ENCODE assay signal across 11 cellular contexts in genomic region chr4:8215001-8215427, GRCh38. TPM values are rescaled to one million over a fixed set of nuclear protein-coding genes. Genes with fewer than 3 reads are reported as not detected.
A peak's percentile ranks its signal among the peaks of the same experiment; 100 is the strongest.
DNase-seq lines count a peak whose midpoint lies in the region; ATAC-seq, FAIRE-seq and TF ChIP-seq lines count a peak whose summit lies in the region.
"Had no signal": no experiment of that assay in that cellular context is flagged by ENCODE, and none has a peak within 500 bp of the region (broad histone marks: within the 10 kb centered on the region; RNA-seq: fewer than 3 reads in every experiment).

No MANE protein-coding gene starts in this region.

- no peak overlapping the region for H3K9ac ChIP-seq in liver (ENCODE audit: low read depth in 1 of 2, low read length in 2 of 2)
- H3K9ac ChIP-seq in HepG2 (ENCODE audit: insufficient read depth, low read depth, low read length), result no peak overlapping the region

- H3K79me2 ChIP-seq in HepG2 (ENCODE audit: insufficient read depth, low read length), result no peaks in the 10 kb centered on the region

- TF ChIP-seq RAD21 in liver (IDR thresholded peaks at IDR 0.05) (peak in 1 of 2 donors; percentile 61), HepG2 (CRISPR knock-in tag; IDR thresholded peaks at IDR 0.05) (no peak)

- in situ Hi-C loops in HepG2 (cut with HindIII; ENCODE audit: extremely low pct_ligation_motif_present, low pct_unique_long_range_greater_than_20kb), result no loop called here

- no peak for TF ChIP-seq CTCF in liver (IDR thresholded peaks at IDR 0.05; ENCODE audit: low read depth, low read length, missing input control)
- TF ChIP-seq CTCF in HepG2 (CRISPR knock-in tag; IDR thresholded peaks at IDR 0.05), result no peak
- TF ChIP-seq CTCF in RWPE1 (conservative IDR thresholded peaks at IDR 0.05; ENCODE audit: low read depth), result no peak
- no peak for TF ChIP-seq CTCF in sigmoid colon (IDR thresholded peaks at IDR 0.05)

- H3K27ac ChIP-seq in liver (ENCODE audit: low read depth in 1 of 2, low read length in 2 of 2), result peak overlapping the region; percentile 37 to 48
- no peak overlapping the region for H3K27ac ChIP-seq in HepG2 (ENCODE audit: extremely low read length, insufficient read depth, low read length)
- peak overlapping the region; percentile 78 for H3K27ac ChIP-seq in RWPE1
- no peak overlapping the region for H3K27ac ChIP-seq in sigmoid colon

- H3K36me3 ChIP-seq in liver (ENCODE audit: control insufficient read depth in 4 of 4, insufficient read depth in 3 of 4, low read depth in 1 of 4, low read length in 3 of 4) (peaks cover 8 to 34% (median 16%) of the 10 kb centered on the region in 4 donors), HepG2 (replicated peaks in 1 of 2; ENCODE audit: control insufficient read depth in 1 of 2, insufficient read depth in 2 of 2, low read length in 2 of 2) (peaks cover 32 to 57% of the 10 kb centered on the region in 2 experiments), sigmoid colon (no peaks in the 10 kb centered on the region)

- 31% methylated on average over 12 of the region's 12 CpGs for WGBS in liver
- WGBS in HepG2 (ENCODE audit: low lambda C conversion rate), result over 99% methylated on average over 11 of the region's 12 CpGs
- 77 to 79% methylated on average over 12 of the region's 12 CpGs for WGBS in sigmoid colon, 2 donors

- BruUV-seq in HepG2 (replicated peaks; lab: Mats Ljungman, UMichigan), result no TSS peak

- H3K4me3 ChIP-seq in liver (ENCODE audit: low read depth in 1 of 3, low read length in 3 of 3), result no peak overlapping the region
- no peak overlapping the region for H3K4me3 ChIP-seq in HepG2 (replicated peaks in 1 of 3; ENCODE audit: insufficient read depth in 1 of 3, low read depth in 2 of 3, low read length in 3 of 3)
- no peak overlapping the region for H3K4me3 ChIP-seq in sigmoid colon

- CTCF ChIA-PET in HepG2 (lab: Yijun Ruan, JAX; ENCODE audit: low intra/inter-chr PET ratio, low total read pairs) (no interaction called here), RWPE1 (lab: Yijun Ruan, JAX) (interaction anchor here (0.6 kb wide), 2 partner anchors 191 to 1622 kb away, joined by 3 read pairs; no protein-coding TSS in a partner anchor)

- no peaks in the 10 kb centered on the region for H4K20me1 ChIP-seq in HepG2 (ENCODE audit: insufficient read depth, low read length)

- H3K4me2 ChIP-seq in HepG2 (ENCODE audit: low read depth, low read length), result no peak overlapping the region

- H3K4me1 ChIP-seq in liver (ENCODE audit: control insufficient read depth in 4 of 4, insufficient read depth in 4 of 4, low read length in 3 of 4) (peaks cover 12 to 20% (median 16%) of the 10 kb centered on the region in 4 donors), HepG2 (ENCODE audit: insufficient read depth, low read length) (no peaks in the 10 kb centered on the region), sigmoid colon (peaks cover 0 to 6% (median 2%) of the 10 kb centered on the region in 4 donors)

- TF ChIP-seq EP300 in HepG2 (IDR thresholded peaks at IDR 0.05; ENCODE audit: low read depth in 2 of 2, low read length in 2 of 2) (no peak), HepG2 (CRISPR knock-in tag; IDR thresholded peaks at IDR 0.05; ENCODE audit: borderline replicate concordance) (no peak), sigmoid colon (IDR thresholded peaks at IDR 0.05) (no peak)

- POLR2A ChIA-PET in HepG2 (lab: Yijun Ruan, JAX) (interaction anchor here (1.0 kb wide), 1 partner anchor 12 kb away, joined by 3 read pairs; no protein-coding TSS in a partner anchor), RWPE1 (lab: Yijun Ruan, JAX; ENCODE audit: low non-redundant PET) (no interaction called here)

- H2AFZ ChIP-seq in HepG2 (ENCODE audit: low read length), result no peak overlapping the region

- FAIRE-seq in HepG2 (lab: Jason Lieb, UNC), result no peak

- no peak for TF ChIP-seq POLR2A in HepG2 (IDR thresholded peaks at IDR 0.05; ENCODE audit: insufficient read depth in 1 of 2, low read depth in 2 of 2, low read length in 2 of 2)
- no peak for TF ChIP-seq POLR2A in sigmoid colon (IDR thresholded peaks at IDR 0.05)

- intact Hi-C loops in HepG2 (cut with micrococcal nuclease; ENCODE audit: unreplicated experiment) (no loop called here), sigmoid colon (cut with DNase I) (no loop called here)

- DNase-seq in HepG2 (ENCODE audit: low spot score) (no peak), RWPE1 (ENCODE audit: low spot score) (no peak), hepatic stellate cell (ENCODE audit: low spot score) (peak; percentile 90), sigmoid colon (no peak), SIG-M5 (lab: John Stamatoyannopoulos, UW) (no peak), MV-4-11 (lab: John Stamatoyannopoulos, UW) (no peak)
- no peak for DNase-seq in effector CD4-positive, alpha-beta T cell
- DNase-seq: activated naive CD4-positive, alpha-beta T cell treated with anti-CD3 and anti-CD28 coated beads, Interleukin-2, amount 10 ng/mL, durations not matched to agents 7 days and 5 days; CD4-positive, CD25-positive, alpha-beta regulatory T cell; MM.1S had no signal

- H3K27me3 ChIP-seq in liver (ENCODE audit: control insufficient read depth in 4 of 4, insufficient read depth in 4 of 4, low read length in 3 of 4), result no peaks in the 10 kb centered on the region
- H3K27me3 ChIP-seq in HepG2 (ENCODE audit: control insufficient read depth in 1 of 2, insufficient read depth in 2 of 2, low read length in 2 of 2), result no peaks in the 10 kb centered on the region
- peaks cover 0 to 1% (median 0%) of the 10 kb centered on the region in 3 donors for H3K27me3 ChIP-seq in sigmoid colon

- H3K9me3 ChIP-seq in liver (ENCODE audit: control insufficient read depth in 4 of 4, low read length in 3 of 4) (no peaks in the 10 kb centered on the region), HepG2 (ENCODE audit: low read length) (no peaks in the 10 kb centered on the region), sigmoid colon (no peaks in the 10 kb centered on the region)

- no peak for ATAC-seq in HepG2

RNA-seq across cellular contexts. Expression of gene SH3TC1, which starts 15.9 kb away (rescaled TPM):
- total RNA-seq in liver (10 to 100 TPM; 28.8 to 34.6 TPM), HepG2 (2016; rRNA removed; fragmentation: Illumina TruSeq; extraction: Trizol) (10.1 and 14.9 TPM in 2 replicates), sigmoid colon (10 to 100 TPM in 1 of 4 donors, 1 to 10 TPM in 3; 6.4 to 24.4 (median 8.3) TPM)
- polyA plus RNA-seq in liver (10 to 100 TPM in 1 of 2 donors, 1 to 10 TPM in 1; 6.5 to 22.8 TPM), HepG2 (2011; rRNA removed) (21.8 and 27.0 TPM in 2 replicates), sigmoid colon (10 to 100 TPM in 1 of 3 donors, 1 to 10 TPM in 2; 3.0 to 14.2 (median 3.7) TPM)
- 1.8 and 3.0 TPM in 2 replicates for total RNA-seq in HepG2 (2016; cell fraction: cytosol; rRNA removed; fragmentation: Illumina TruSeq; extraction: Trizol; ENCODE audit: low read depth)
- total RNA-seq in HepG2 (2016; cell fraction: insoluble cytoplasmic fraction; rRNA removed; fragmentation: Illumina TruSeq; extraction: Trizol), result 7.9 and 17.3 TPM in 2 replicates
- total RNA-seq in HepG2 (2016; cell fraction: membrane; rRNA removed; fragmentation: Illumina TruSeq; extraction: Trizol), result 5.6 and 6.2 TPM in 2 replicates
- 22.7 and 23.6 TPM in 2 replicates for total RNA-seq in HepG2 (2016; cell fraction: nucleus; rRNA removed; fragmentation: Illumina TruSeq; extraction: Trizol)
- 12.1 and 19.8 TPM in 2 replicates for polyA plus RNA-seq in HepG2 (2011; cell fraction: cytosol; rRNA removed)
- 113 and 146 TPM in 2 replicates for polyA plus RNA-seq in HepG2 (2011; cell fraction: nucleus; rRNA removed)
- polyA plus RNA-seq in HepG2 (2012), result 12.2 and 22.6 TPM in 2 replicates
- 1.3 and 1.5 TPM in 2 replicates for polyA plus RNA-seq in HepG2 (2016; cell fraction: cytosol; fragmentation: Illumina TruSeq; extraction: Trizol; ENCODE audit: low read depth)
- 6.1 and 6.6 TPM in 2 replicates for polyA plus RNA-seq in HepG2 (2016; cell fraction: insoluble cytoplasmic fraction; fragmentation: Illumina TruSeq; extraction: Trizol; ENCODE audit: low read depth)
- 2.1 and 2.8 TPM in 2 replicates for polyA plus RNA-seq in HepG2 (2016; cell fraction: membrane; fragmentation: Illumina TruSeq; extraction: Trizol; ENCODE audit: low read depth)
- 26.5 and 29.7 TPM in 2 replicates for polyA plus RNA-seq in HepG2 (2016; cell fraction: nucleus; fragmentation: Illumina TruSeq; extraction: Trizol; ENCODE audit: insufficient read depth, low read depth)
- polyA minus RNA-seq in HepG2 (2011; rRNA and poly(A)+ RNA removed; ENCODE audit: low replicate concordance), result 12.4 and 67.5 TPM in 2 replicates
- 18.2 and 19.5 TPM in 2 replicates for polyA minus RNA-seq in HepG2 (2011; cell fraction: cytosol; rRNA and poly(A)+ RNA removed)
- 76.5 and 77.0 TPM in 2 replicates for polyA minus RNA-seq in HepG2 (2011; cell fraction: nucleus; rRNA and poly(A)+ RNA removed)

RNA-seq across cellular contexts. Expression of gene HTRA3, which starts 54.5 kb away (rescaled TPM):
- total RNA-seq in liver (1 to 10 TPM; 1.0 to 1.2 TPM), HepG2 (2016; rRNA removed; fragmentation: Illumina TruSeq; extraction: Trizol) (not detected in 2 replicates), sigmoid colon (10 to 100 TPM; 14.5 to 49.6 (median 32.1) TPM)
- polyA plus RNA-seq in liver (1 to 10 TPM in 1 of 2 donors, under 1 TPM in 1; 0.36 to 1.1 TPM), HepG2 (2011; rRNA removed) (0.16 and 0.17 TPM in 2 replicates), sigmoid colon (1 to 10 TPM; 1.2 to 5.0 (median 3.6) TPM)
- total RNA-seq in HepG2 (2016; cell fraction: cytosol; rRNA removed; fragmentation: Illumina TruSeq; extraction: Trizol; ENCODE audit: low read depth), result not detected in 2 replicates
- total RNA-seq in HepG2 (2016; cell fraction: insoluble cytoplasmic fraction; rRNA removed; fragmentation: Illumina TruSeq; extraction: Trizol), result 0.04 TPM in 1 of 2 replicates, not detected in the other
- total RNA-seq in HepG2 (2016; cell fraction: membrane; rRNA removed; fragmentation: Illumina TruSeq; extraction: Trizol), result not detected in 2 replicates
- not detected in 2 replicates for total RNA-seq in HepG2 (2016; cell fraction: nucleus; rRNA removed; fragmentation: Illumina TruSeq; extraction: Trizol)
- 0.12 and 0.31 TPM in 2 replicates for polyA plus RNA-seq in HepG2 (2011; cell fraction: cytosol; rRNA removed)
- 0.12 and 0.19 TPM in 2 replicates for polyA plus RNA-seq in HepG2 (2011; cell fraction: nucleus; rRNA removed)
- polyA plus RNA-seq in HepG2 (2012), result not detected in 2 replicates
- 0.07 TPM in 1 of 2 replicates, not detected in the other for polyA plus RNA-seq in HepG2 (2016; cell fraction: cytosol; fragmentation: Illumina TruSeq; extraction: Trizol; ENCODE audit: low read depth)
- polyA plus RNA-seq in HepG2 (2016; cell fraction: insoluble cytoplasmic fraction; fragmentation: Illumina TruSeq; extraction: Trizol; ENCODE audit: low read depth), result not detected in 2 replicates
- polyA plus RNA-seq in HepG2 (2016; cell fraction: membrane; fragmentation: Illumina TruSeq; extraction: Trizol; ENCODE audit: low read depth), result not detected in 2 replicates
- polyA plus RNA-seq in HepG2 (2016; cell fraction: nucleus; fragmentation: Illumina TruSeq; extraction: Trizol; ENCODE audit: insufficient read depth, low read depth), result not detected in 2 replicates
- polyA minus RNA-seq in HepG2 (2011; rRNA and poly(A)+ RNA removed; ENCODE audit: low replicate concordance), result 0.18 and 0.47 TPM in 2 replicates
- polyA minus RNA-seq in HepG2 (2011; cell fraction: cytosol; rRNA and poly(A)+ RNA removed), result not detected in 2 replicates
- not detected in 2 replicates for polyA minus RNA-seq in HepG2 (2011; cell fraction: nucleus; rRNA and poly(A)+ RNA removed)
- total RNA-seq: CD4-positive, CD25-positive, alpha-beta regulatory T cell had no signal
- polyA plus RNA-seq: CD4-positive, CD25-positive, alpha-beta regulatory T cell had no signal

RNA-seq across cellular contexts. Expression of gene ABLIM2, which starts 56.4 kb away (rescaled TPM):
- total RNA-seq in liver, result 1 to 10 TPM in 1 of 2 donors, under 1 TPM in 1; 0.75 to 2.5 TPM
- polyA plus RNA-seq in liver, result under 1 TPM; 0.92 to 0.93 TPM
- 0.18 and 0.20 TPM in 2 replicates for total RNA-seq in HepG2 (2016; rRNA removed; fragmentation: Illumina TruSeq; extraction: Trizol)
- total RNA-seq in HepG2 (2016; cell fraction: cytosol; rRNA removed; fragmentation: Illumina TruSeq; extraction: Trizol; ENCODE audit: low read depth), result not detected in 2 replicates
- not detected in 2 replicates for total RNA-seq in HepG2 (2016; cell fraction: insoluble cytoplasmic fraction; rRNA removed; fragmentation: Illumina TruSeq; extraction: Trizol)
- not detected in 2 replicates for total RNA-seq in HepG2 (2016; cell fraction: membrane; rRNA removed; fragmentation: Illumina TruSeq; extraction: Trizol)
- total RNA-seq in HepG2 (2016; cell fraction: nucleus; rRNA removed; fragmentation: Illumina TruSeq; extraction: Trizol), result not detected in 2 replicates
- polyA plus RNA-seq in HepG2 (2011; rRNA removed), result 0.37 and 0.42 TPM in 2 replicates
- polyA plus RNA-seq in HepG2 (2011; cell fraction: cytosol; rRNA removed), result 0.35 and 0.46 TPM in 2 replicates
- 0.33 and 0.34 TPM in 2 replicates for polyA plus RNA-seq in HepG2 (2011; cell fraction: nucleus; rRNA removed)
- 0.15 and 0.24 TPM in 2 replicates for polyA plus RNA-seq in HepG2 (2012)
- polyA plus RNA-seq in HepG2 (2016; cell fraction: cytosol; fragmentation: Illumina TruSeq; extraction: Trizol; ENCODE audit: low read depth), result not detected in 2 replicates
- not detected in 2 replicates for polyA plus RNA-seq in HepG2 (2016; cell fraction: insoluble cytoplasmic fraction; fragmentation: Illumina TruSeq; extraction: Trizol; ENCODE audit: low read depth)
- 0.11 TPM in 1 of 2 replicates, not detected in the other for polyA plus RNA-seq in HepG2 (2016; cell fraction: membrane; fragmentation: Illumina TruSeq; extraction: Trizol; ENCODE audit: low read depth)
- not detected in 2 replicates for polyA plus RNA-seq in HepG2 (2016; cell fraction: nucleus; fragmentation: Illumina TruSeq; extraction: Trizol; ENCODE audit: insufficient read depth, low read depth)
- 2.2 and 7.6 TPM in 2 replicates for polyA minus RNA-seq in HepG2 (2011; rRNA and poly(A)+ RNA removed; ENCODE audit: low replicate concordance)
- 0.49 TPM in 1 of 2 replicates, not detected in the other for polyA minus RNA-seq in HepG2 (2011; cell fraction: cytosol; rRNA and poly(A)+ RNA removed)
- polyA minus RNA-seq in HepG2 (2011; cell fraction: nucleus; rRNA and poly(A)+ RNA removed), result 0.12 and 0.52 TPM in 2 replicates
- total RNA-seq in sigmoid colon, result 1 to 10 TPM; 3.1 to 8.9 (median 5.6) TPM
- 10 to 100 TPM in 2 of 3 donors, 1 to 10 TPM in 1; 7.4 to 15.0 (median 11.3) TPM for polyA plus RNA-seq in sigmoid colon

Comparison
In these comparisons a context has a peak if more than half of its experiments do, and no peak if none do; other contexts are left out.
1. H3K27ac ChIP-seq: peak in liver (2 of 2) and RWPE1 (single experiment); none in HepG2 (single experiment) and sigmoid colon (0 of 4).
2. RNA of gene HTRA3, which starts 54.5 kb away (total RNA-seq): 14.5 to 49.6 TPM in sigmoid colon; 1.0 to 1.2 TPM in liver and 0.04 TPM in HepG2; every median in the first group is over 4 times any median in the second.